In the genomic region with DNA sequence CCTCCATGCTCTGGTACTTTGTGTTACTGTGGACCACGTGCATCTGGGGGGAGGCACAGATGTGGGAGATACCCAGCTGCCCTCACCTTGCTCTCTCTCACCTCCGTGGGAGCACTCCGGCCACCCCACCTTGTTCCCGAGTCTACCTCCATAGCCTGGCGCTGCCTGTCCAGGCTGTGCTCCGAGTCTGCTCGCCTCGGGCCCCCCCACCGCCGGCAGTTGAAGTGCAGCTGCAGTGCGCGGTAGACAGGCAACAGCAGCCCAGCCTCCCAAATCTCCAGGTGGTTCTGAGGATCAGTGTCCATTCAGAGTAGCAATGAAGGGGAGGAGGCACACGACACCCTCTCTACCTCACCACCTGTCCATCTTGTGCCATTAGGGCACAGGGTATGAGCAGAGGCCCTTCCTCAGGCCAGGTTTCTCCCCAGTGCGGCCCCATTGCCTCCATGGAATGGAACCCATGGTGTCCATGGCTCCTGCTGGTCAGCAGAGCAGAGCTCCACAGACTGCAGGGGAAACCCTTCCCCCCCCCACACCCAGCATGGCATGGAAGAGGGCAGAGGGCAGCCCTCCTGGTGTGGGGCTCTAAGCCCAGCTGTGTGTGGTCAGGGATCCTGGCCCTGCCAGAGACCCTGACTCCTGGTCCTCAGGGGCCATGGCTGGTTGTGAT, we compare ENCODE assay signal across 8 cellular contexts.
DNase-seq lines count a peak whose midpoint lies in the region; ATAC-seq, FAIRE-seq and TF ChIP-seq lines count a peak whose summit lies in the region.
"Not testable (repeated sequence)": the region's sequence is repeated elsewhere in the genome, so short reads cannot be mapped to it uniquely, and the experiment has no call there.

No MANE protein-coding gene starts in this region.

- CTCF ChIA-PET in activated CD4-positive, alpha-beta memory T cell treated with anti-CD3 and anti-CD28 coated beads for 36 hours (lab: Charles Lee); activated naive CD4-positive, alpha-beta T cell treated with anti-CD3 and anti-CD28 coated beads, Interleukin-2, amount 10 ng/mL, durations not matched to agents 7 days and 5 days (lab: Charles Lee); HepG2 (lab: Yijun Ruan, JAX; ENCODE audit: low intra/inter-chr PET ratio, low total read pairs): not testable (repeated sequence)

- H3K18ac ChIP-seq in neuronal stem cell (ENCODE audit: low read length), result peak overlapping the region; percentile 48

- not testable (repeated sequence) for H3K27ac ChIP-seq in endodermal cell (ENCODE audit: low read depth, low read length); HepG2 (ENCODE audit: extremely low read length, insufficient read depth, low read length); neuronal stem cell (replicated peaks; ENCODE audit: low read length)

- not testable (repeated sequence) for H2AK5ac ChIP-seq in neuronal stem cell (ENCODE audit: low read depth, low read length)

- not testable (repeated sequence) for H4K20me1 ChIP-seq in HepG2 (ENCODE audit: insufficient read depth, low read length)

- H3K27me3 ChIP-seq in H7 (ENCODE audit: control insufficient read depth, insufficient read depth, low read length), result peaks cover 19% of the 10 kb centered on the region
- H3K27me3 ChIP-seq in endodermal cell (ENCODE audit: control insufficient read depth, insufficient read depth, low read length, poor library complexity, severe bottlenecking), result peaks cover 33% of the 10 kb centered on the region
- H3K27me3 ChIP-seq in HepG2 (ENCODE audit: control insufficient read depth in 1 of 2, insufficient read depth in 2 of 2, low read length in 2 of 2), result not testable (repeated sequence)
- peaks cover 0 to 23% (median 20%) of the 10 kb centered on the region in 3 experiments for H3K27me3 ChIP-seq in neuronal stem cell (ENCODE audit: control insufficient read depth in 3 of 3, insufficient read depth in 3 of 3, low read depth in 1 of 3, low read length in 3 of 3)

- not testable (repeated sequence) for H2BK5ac ChIP-seq in neuronal stem cell (ENCODE audit: low read length)

- in situ Hi-C loops in HepG2 (cut with HindIII; ENCODE audit: extremely low pct_ligation_motif_present, low pct_unique_long_range_greater_than_20kb), result not testable (repeated sequence)

- FAIRE-seq in HepG2 (lab: Jason Lieb, UNC), result not testable (repeated sequence)

- POLR2A ChIA-PET in activated CD4-positive, alpha-beta memory T cell treated with anti-CD3 and anti-CD28 coated beads for 36 hours (lab: Charles Lee); HepG2 (lab: Yijun Ruan, JAX): not testable (repeated sequence)

- H2BK120ac ChIP-seq in neuronal stem cell (ENCODE audit: low read depth, low read length), result not testable (repeated sequence)

- H3K14ac ChIP-seq in neuronal stem cell (ENCODE audit: low read length), result peak overlapping the region; percentile 47

- not testable (repeated sequence) for TF ChIP-seq RAD21 in HepG2 (CRISPR knock-in tag; IDR thresholded peaks at IDR 0.05)

- BruUV-seq in HepG2 (replicated peaks; lab: Mats Ljungman, UMichigan), result not testable (repeated sequence)

- not testable (repeated sequence) for TF ChIP-seq POLR2A in HepG2 (IDR thresholded peaks at IDR 0.05; ENCODE audit: insufficient read depth in 1 of 2, low read depth in 2 of 2, low read length in 2 of 2)

- intact Hi-C loops in activated CD4-positive, alpha-beta memory T cell treated with anti-CD3 and anti-CD28 coated beads for 36 hours (cut with micrococcal nuclease); HepG2 (cut with micrococcal nuclease; ENCODE audit: unreplicated experiment): not testable (repeated sequence)

- not testable (repeated sequence) for H3K79me2 ChIP-seq in HepG2 (ENCODE audit: insufficient read depth, low read length)

- H3K4ac ChIP-seq in neuronal stem cell (ENCODE audit: low read length), result not testable (repeated sequence)

- WGBS in endodermal cell (ENCODE audit: insufficient coverage in 1 of 2, insufficient read length in 1 of 2), 2 experiments, result 89 to 90% methylated on average over 10 to 14 of the region's 14 CpGs
- 5% methylated on average over 2 of the region's 14 CpGs for WGBS in HepG2 (ENCODE audit: low lambda C conversion rate)
- WGBS in neuronal stem cell (ENCODE audit: extremely low coverage in 2 of 2, insufficient read length in 2 of 2, insufficient replicate concordance in 1 of 2), 2 donors, result no CpG with 5 or more reads among the region's 14 CpGs

- not testable (repeated sequence) for H3K9ac ChIP-seq in endodermal cell (ENCODE audit: extremely low read depth, low read length, poor library complexity, severe bottlenecking); HepG2 (ENCODE audit: insufficient read depth, low read depth, low read length); neuronal stem cell (ENCODE audit: low read depth, low read length, poor library complexity)

- not testable (repeated sequence) for H3K4me2 ChIP-seq in HepG2 (ENCODE audit: low read depth, low read length); neuronal stem cell (ENCODE audit: insufficient read depth, low read length, poor library complexity, severe bottlenecking)

- not testable (repeated sequence) for H3K4me3 Mint-ChIP-seq in activated CD4-positive, alpha-beta memory T cell treated with anti-CD3 and anti-CD28 coated beads for 36 hours; activated naive CD4-positive, alpha-beta T cell treated with anti-CD3 and anti-CD28 coated beads, Interleukin-2, amount 10 ng/mL, durations not matched to agents 7 days and 5 days; endodermal cell
- H3K4me3 Mint-ChIP-seq in stimulated activated naive CD8-positive, alpha-beta T cell treated with anti-CD3 and anti-CD28 coated beads, Interleukin-15, amount 100 ng/mL, for 72 hours, result peak overlapping the region in 1 of 2 donors; percentile 8

- H2AFZ ChIP-seq in HepG2 (ENCODE audit: low read length); neuronal stem cell (ENCODE audit: low read length): not testable (repeated sequence)

- not testable (repeated sequence) for H2BK12ac ChIP-seq in neuronal stem cell (ENCODE audit: low read length)

- not testable (repeated sequence) for H4K8ac ChIP-seq in neuronal stem cell (ENCODE audit: low read depth, low read length)

- H3K4me1 ChIP-seq in endodermal cell (ENCODE audit: control insufficient read depth, insufficient read depth, low read length); HepG2 (ENCODE audit: insufficient read depth, low read length); neuronal stem cell (ENCODE audit: control insufficient read depth in 2 of 2, insufficient read depth in 1 of 2, low read depth in 1 of 2, low read length in 2 of 2): not testable (repeated sequence)

- DNase-seq in COLO668 (lab: John Stamatoyannopoulos, UW; ENCODE audit: unreplicated experiment) (peak; percentile 22), H7 (peak; percentile 18), endodermal cell (peak; percentile 41)
- peak; percentile 6 for DNase-seq in activated CD4-positive, alpha-beta memory T cell treated with anti-CD3 and anti-CD28 coated beads for 36 hours
- DNase-seq in activated naive CD4-positive, alpha-beta T cell treated with anti-CD3 and anti-CD28 coated beads, Interleukin-2, amount 10 ng/mL, durations not matched to agents 7 days and 5 days; HepG2 (ENCODE audit: low spot score); neuronal stem cell (ENCODE audit: low spot score); stimulated activated naive CD8-positive, alpha-beta T cell treated with anti-CD3 and anti-CD28 coated beads, Interleukin-15, amount 100 ng/mL, for 72 hours: not testable (repeated sequence)

- H3K27ac Mint-ChIP-seq in activated CD4-positive, alpha-beta memory T cell treated with anti-CD3 and anti-CD28 coated beads for 36 hours; endodermal cell: not testable (repeated sequence)
- peak overlapping the region; percentile 11 for H3K27ac Mint-ChIP-seq in activated naive CD4-positive, alpha-beta T cell treated with anti-CD3 and anti-CD28 coated beads, Interleukin-2, amount 10 ng/mL, durations not matched to agents 7 days and 5 days
- H3K27ac Mint-ChIP-seq in stimulated activated naive CD8-positive, alpha-beta T cell treated with anti-CD3 and anti-CD28 coated beads, Interleukin-15, amount 100 ng/mL, for 72 hours, result peak overlapping the region; percentile 28 to 38

- peak overlapping the region; percentile 12 for H3K23ac ChIP-seq in neuronal stem cell (ENCODE audit: low read depth, low read length, poor library complexity)

- not testable (repeated sequence) for TF ChIP-seq CTCF in endodermal cell (conservative IDR thresholded peaks at IDR 0.05); HepG2 (CRISPR knock-in tag; IDR thresholded peaks at IDR 0.05)

- not testable (repeated sequence) for H4K91ac ChIP-seq in neuronal stem cell (ENCODE audit: low read depth, low read length, poor library complexity)

- H3K4me3 ChIP-seq in H7 (ENCODE audit: insufficient read depth, low read depth, low read length); endodermal cell (ENCODE audit: low read length); HepG2 (replicated peaks in 1 of 3; ENCODE audit: insufficient read depth in 1 of 3, low read depth in 2 of 3, low read length in 3 of 3); neuronal stem cell (ENCODE audit: low read length in 2 of 2): not testable (repeated sequence)

- H3K36me3 ChIP-seq in H7 (replicated peaks; ENCODE audit: control insufficient read depth, insufficient read depth, low read length); endodermal cell (ENCODE audit: control insufficient read depth, insufficient read depth, low read length); HepG2 (replicated peaks in 1 of 2; ENCODE audit: control insufficient read depth in 1 of 2, insufficient read depth in 2 of 2, low read length in 2 of 2); neuronal stem cell (replicated peaks in 1 of 2; ENCODE audit: control insufficient read depth in 2 of 2, insufficient read depth in 2 of 2, low read length in 2 of 2): not testable (repeated sequence)

- not testable (repeated sequence) for TF ChIP-seq EP300 in HepG2 (IDR thresholded peaks at IDR 0.05; ENCODE audit: low read depth in 2 of 2, low read length in 2 of 2); HepG2 (CRISPR knock-in tag; IDR thresholded peaks at IDR 0.05; ENCODE audit: borderline replicate concordance)

- H3K79me1 ChIP-seq in neuronal stem cell (ENCODE audit: low read depth, low read length), result not testable (repeated sequence)

- H3K4me1 Mint-ChIP-seq in activated CD4-positive, alpha-beta memory T cell treated with anti-CD3 and anti-CD28 coated beads for 36 hours (ENCODE audit: low read depth); activated naive CD4-positive, alpha-beta T cell treated with anti-CD3 and anti-CD28 coated beads, Interleukin-2, amount 10 ng/mL, durations not matched to agents 7 days and 5 days; endodermal cell: not testable (repeated sequence)
- H3K4me1 Mint-ChIP-seq in stimulated activated naive CD8-positive, alpha-beta T cell treated with anti-CD3 and anti-CD28 coated beads, Interleukin-15, amount 100 ng/mL, for 72 hours, result peaks cover 11% of the 10 kb centered on the region

- H2BK15ac ChIP-seq in neuronal stem cell (ENCODE audit: low read length), result not testable (repeated sequence)

- not testable (repeated sequence) for H3K9me3 Mint-ChIP-seq in activated CD4-positive, alpha-beta memory T cell treated with anti-CD3 and anti-CD28 coated beads for 36 hours; activated naive CD4-positive, alpha-beta T cell treated with anti-CD3 and anti-CD28 coated beads, Interleukin-2, amount 10 ng/mL, durations not matched to agents 7 days and 5 days; endodermal cell; stimulated activated naive CD8-positive, alpha-beta T cell treated with anti-CD3 and anti-CD28 coated beads, Interleukin-15, amount 100 ng/mL, for 72 hours

- peaks cover 10% of the 10 kb centered on the region for H3K27me3 Mint-ChIP-seq in activated CD4-positive, alpha-beta memory T cell treated with anti-CD3 and anti-CD28 coated beads for 36 hours
- H3K27me3 Mint-ChIP-seq in activated naive CD4-positive, alpha-beta T cell treated with anti-CD3 and anti-CD28 coated beads, Interleukin-2, amount 10 ng/mL, durations not matched to agents 7 days and 5 days, result peaks cover 43% of the 10 kb centered on the region
- H3K27me3 Mint-ChIP-seq in endodermal cell (ENCODE audit: insufficient read depth), result peaks cover 41% of the 10 kb centered on the region
- H3K27me3 Mint-ChIP-seq in stimulated activated naive CD8-positive, alpha-beta T cell treated with anti-CD3 and anti-CD28 coated beads, Interleukin-15, amount 100 ng/mL, for 72 hours, result peaks cover 26% of the 10 kb centered on the region

- H3K9me3 ChIP-seq in endodermal cell (ENCODE audit: control insufficient read depth, low read length); HepG2 (ENCODE audit: low read length); neuronal stem cell (replicated peaks in 1 of 2; ENCODE audit: control insufficient read depth in 2 of 2, insufficient read depth in 1 of 2, low read depth in 1 of 2, low read length in 2 of 2): not testable (repeated sequence)

- not testable (repeated sequence) for H3K36me3 Mint-ChIP-seq in activated CD4-positive, alpha-beta memory T cell treated with anti-CD3 and anti-CD28 coated beads for 36 hours; activated naive CD4-positive, alpha-beta T cell treated with anti-CD3 and anti-CD28 coated beads, Interleukin-2, amount 10 ng/mL, durations not matched to agents 7 days and 5 days; endodermal cell (ENCODE audit: low read depth)

- ATAC-seq in HepG2, result peak; percentile 4
- ATAC-seq in stimulated activated naive CD8-positive, alpha-beta T cell treated with anti-CD3 and anti-CD28 coated beads, Interleukin-15, amount 100 ng/mL, for 72 hours, result not testable (repeated sequence)
